In genomic region chr5:132477784-132478497, GRCh38 we compare ENCODE assay signal across 1 cellular context.
TF ChIP-seq lines count a peak whose summit lies in the region.

No MANE protein-coding gene starts in this region.

TF ChIP-seq in HepG2, 621 proteins besides CTCF, POLR2A, EP300 and RAD21 (continued from another document and continues in another):
- no peak for TF ChIP-seq RERE (CRISPR knock-in tag; IDR thresholded peaks at IDR 0.05; ENCODE audit: low read depth)
- no peak for TF ChIP-seq RCOR2 (CRISPR knock-in tag; IDR thresholded peaks at IDR 0.05)
- no peak for TF ChIP-seq ZC3H4 (CRISPR knock-in tag; IDR thresholded peaks at IDR 0.05; ENCODE audit: borderline replicate concordance)
- 0 out of 2 replicates have a peak, but pooled peaks have one; percentile 34 for TF ChIP-seq BORCS8-MEF2B (CRISPR knock-in tag; IDR thresholded peaks at IDR 0.05)
- no peak for TF ChIP-seq EHMT2 (IDR thresholded peaks at IDR 0.05; ENCODE audit: borderline replicate concordance, low read depth, low read length)
- no peak for TF ChIP-seq FOXP4 (CRISPR knock-in tag; IDR thresholded peaks at IDR 0.05)
- TF ChIP-seq ZNF720 (CRISPR knock-in tag; IDR thresholded peaks at IDR 0.05) = no peak
- TF ChIP-seq GABPA (IDR thresholded peaks at IDR 0.05; ENCODE audit: low read depth, low read length) = no peak
- TF ChIP-seq GABPA (CRISPR knock-in tag; IDR thresholded peaks at IDR 0.05; ENCODE audit: low read depth) = no peak
- no peak for TF ChIP-seq ZNF253 (CRISPR knock-in tag; IDR thresholded peaks at IDR 0.05; ENCODE audit: borderline replicate concordance)
- no peak for TF ChIP-seq DBP (CRISPR knock-in tag; IDR thresholded peaks at IDR 0.05; ENCODE audit: not compliant biosample characterization)
- TF ChIP-seq BCL3 (CRISPR knock-in tag; IDR thresholded peaks at IDR 0.05) = peak; percentile 39; the same call in 1 of the 2 replicates
- TF ChIP-seq ZSCAN9 (CRISPR knock-in tag; IDR thresholded peaks at IDR 0.05; ENCODE audit: borderline replicate concordance) = no peak
- no peak for TF ChIP-seq SMAD3 (CRISPR knock-in tag; IDR thresholded peaks at IDR 0.05)
- no peak for TF ChIP-seq RFX5 (IDR thresholded peaks at IDR 0.05; ENCODE audit: low read depth, low read length)
- peak; percentile 12; the same call in 1 of the 2 replicates for TF ChIP-seq ZMYM3 (CRISPR knock-in tag; IDR thresholded peaks at IDR 0.05)
- no peak for TF ChIP-seq GZF1 (CRISPR knock-in tag; IDR thresholded peaks at IDR 0.05)
- TF ChIP-seq ZNF143 (CRISPR knock-in tag; IDR thresholded peaks at IDR 0.05) = no peak
- TF ChIP-seq ZNF775 (CRISPR knock-in tag; IDR thresholded peaks at IDR 0.05; ENCODE audit: borderline replicate concordance) = no peak
- no peak for TF ChIP-seq FOXK2 (IDR thresholded peaks at IDR 0.05)
- no peak for TF ChIP-seq REXO4 (CRISPR knock-in tag; IDR thresholded peaks at IDR 0.05; ENCODE audit: borderline replicate concordance)
- no peak for TF ChIP-seq NR3C1 (CRISPR knock-in tag; IDR thresholded peaks at IDR 0.05)
- TF ChIP-seq MEIS1 (CRISPR knock-in tag; IDR thresholded peaks at IDR 0.05; ENCODE audit: borderline replicate concordance) = no peak
- no peak for TF ChIP-seq ZNF709 (CRISPR knock-in tag; IDR thresholded peaks at IDR 0.05)
- no peak for TF ChIP-seq ZBTB44 (CRISPR knock-in tag; IDR thresholded peaks at IDR 0.05)
- no peak for TF ChIP-seq SP5 (CRISPR knock-in tag; IDR thresholded peaks at IDR 0.05; ENCODE audit: borderline replicate concordance, low read depth)
- TF ChIP-seq RXRA (CRISPR knock-in tag; IDR thresholded peaks at IDR 0.05) = peak; percentile 69
- no peak for TF ChIP-seq TAF1 (CRISPR knock-in tag; IDR thresholded peaks at IDR 0.05)
- TF ChIP-seq SMAD1 (CRISPR knock-in tag; IDR thresholded peaks at IDR 0.05; ENCODE audit: borderline replicate concordance, low read depth) = no peak
- peak; percentile 81 for TF ChIP-seq PATZ1 (CRISPR knock-in tag; IDR thresholded peaks at IDR 0.05)
- no peak for TF ChIP-seq ZNF83 (CRISPR knock-in tag; IDR thresholded peaks at IDR 0.05; ENCODE audit: borderline replicate concordance)
- no peak for TF ChIP-seq ZNF326 (CRISPR knock-in tag; IDR thresholded peaks at IDR 0.05; ENCODE audit: borderline replicate concordance)
- no peak for TF ChIP-seq ZNF512 (CRISPR knock-in tag; IDR thresholded peaks at IDR 0.05)
- TF ChIP-seq U2AF2 (IDR thresholded peaks at IDR 0.05; ENCODE audit: low read depth, low read length) = no peak
- no peak for TF ChIP-seq ZNF549 (CRISPR knock-in tag; IDR thresholded peaks at IDR 0.05)
- TF ChIP-seq HOXA9 (CRISPR knock-in tag; IDR thresholded peaks at IDR 0.05; ENCODE audit: borderline replicate concordance) = no peak
- peak; percentile 21; the same call in 1 of the 2 replicates for TF ChIP-seq HIC2 (CRISPR knock-in tag; IDR thresholded peaks at IDR 0.05; ENCODE audit: low read depth)
- no peak for TF ChIP-seq CEBPG (CRISPR knock-in tag; IDR thresholded peaks at IDR 0.05)
- TF ChIP-seq HNF1B (CRISPR knock-in tag; IDR thresholded peaks at IDR 0.05) = no peak; the same call in 1 of the 2 replicates
- 0 out of 2 replicates have a peak, but pooled peaks have one; percentile 46 for TF ChIP-seq MXD1 (CRISPR knock-in tag; IDR thresholded peaks at IDR 0.05)
- TF ChIP-seq HCFC1 (IDR thresholded peaks at IDR 0.05; ENCODE audit: low read depth, low read length) = no peak
- no peak for TF ChIP-seq ZBTB42 (CRISPR knock-in tag; IDR thresholded peaks at IDR 0.05)
- TF ChIP-seq CHCHD3 (CRISPR knock-in tag; IDR thresholded peaks at IDR 0.05) = no peak
- no peak for TF ChIP-seq ZNF329 (CRISPR knock-in tag; IDR thresholded peaks at IDR 0.05; ENCODE audit: low read depth)
